Comparison of ENCODE assay signal across 9 cellular contexts in genomic region chr20:53162251-53162835, GRCh38.
DNase-seq lines count a peak whose midpoint lies in the region; ATAC-seq and TF ChIP-seq lines count a peak whose summit lies in the region.
"Had no signal": no experiment of that assay in that cellular context is flagged by ENCODE, and none has a peak within 500 bp of the region (broad histone marks: within the 10 kb centered on the region; RNA-seq: fewer than 3 reads in every experiment).

No MANE protein-coding gene starts in this region.

- TF ChIP-seq RAD21 in liver (IDR thresholded peaks at IDR 0.05) = peak in 1 of 2 donors; percentile 53

- H3K4me3 Mint-ChIP-seq in effector memory CD8-positive, alpha-beta T cell = no peak overlapping the region

- intact Hi-C loops in body of pancreas (cut with DNase I) = no loop called here

- ATAC-seq in body of pancreas (peak; percentile 85), GM21723 (IDR thresholded peaks at IDR 0.05; ENCODE audit: unreplicated experiment) (no peak)
- ATAC-seq in effector memory CD8-positive, alpha-beta T cell (replicated peaks) = no peak

- H3K27me3 Mint-ChIP-seq in effector memory CD8-positive, alpha-beta T cell = peaks cover 11 to 19% of the 10 kb centered on the region in 2 donors

- no peak overlapping the region for H3K9ac ChIP-seq in liver (ENCODE audit: low read depth in 1 of 2, low read length in 2 of 2)

- H3K9me3 ChIP-seq in body of pancreas (no peaks in the 10 kb centered on the region), liver (ENCODE audit: control insufficient read depth in 4 of 4, low read length in 3 of 4) (no peaks in the 10 kb centered on the region)
- H3K9me3 ChIP-seq: Peyer's patch had no signal

- no peak overlapping the region for H3K27ac Mint-ChIP-seq in effector memory CD8-positive, alpha-beta T cell

- H3K36me3 ChIP-seq in GM06990 (ENCODE audit: control insufficient read depth, insufficient read depth, low read length) (no peaks in the 10 kb centered on the region), body of pancreas (replicated peaks in 1 of 2; ENCODE audit: insufficient read depth in 1 of 2, low read depth in 2 of 2) (no peaks in the 10 kb centered on the region), liver (ENCODE audit: control insufficient read depth in 4 of 4, insufficient read depth in 3 of 4, low read depth in 1 of 4, low read length in 3 of 4) (no peaks in the 10 kb centered on the region)
- H3K36me3 ChIP-seq: Peyer's patch had no signal

- H3K27me3 ChIP-seq in GM06990 (replicated peaks; ENCODE audit: control insufficient read depth, insufficient read depth, low read length) (no peaks in the 10 kb centered on the region), body of pancreas (no peaks in the 10 kb centered on the region), liver (ENCODE audit: control insufficient read depth in 4 of 4, insufficient read depth in 4 of 4, low read length in 3 of 4) (no peaks in the 10 kb centered on the region)
- H3K27me3 ChIP-seq: Peyer's patch had no signal

- peak; percentile 56 for DNase-seq in GM06990 (ENCODE audit: extremely low read depth, insufficient read length)
- peak; percentile 65 for DNase-seq in NCI-H187 treated with DMSO at 0.1 percent for 48 hours (lab: John Stamatoyannopoulos, UW)
- DNase-seq in body of pancreas = peak; percentile 19 to 28 (median 23)
- DNase-seq in effector memory CD8-positive, alpha-beta T cell = no peak
- DNase-seq in activated gamma-delta T cell (lab: John Stamatoyannopoulos, UW) = no peak
- no peak for DNase-seq in GM20000 (ENCODE audit: low spot score)

- H3K4me3 ChIP-seq in GM06990 (replicated peaks; ENCODE audit: low read depth, low read length) (no peak overlapping the region), body of pancreas (no peak overlapping the region), liver (ENCODE audit: low read depth in 1 of 3, low read length in 3 of 3) (no peak overlapping the region)
- H3K4me3 ChIP-seq: Peyer's patch had no signal

- TF ChIP-seq CTCF in GM06990 (IDR thresholded peaks at IDR 0.05; ENCODE audit: insufficient read depth, low read length, poor library complexity, severe bottlenecking) = no peak
- peak in 4 of 7 experiments; percentile 26 to 45 (median 32) for TF ChIP-seq CTCF in body of pancreas (IDR thresholded peaks at IDR 0.05)
- TF ChIP-seq CTCF in liver (IDR thresholded peaks at IDR 0.05; ENCODE audit: low read depth, low read length, missing input control) = peak; percentile 35
- no peak for TF ChIP-seq CTCF in GM20000 (IDR thresholded peaks at IDR 0.05; ENCODE audit: extremely low read depth, missing control alignments)

- no peaks in the 10 kb centered on the region for H3K36me3 Mint-ChIP-seq in effector memory CD8-positive, alpha-beta T cell (ENCODE audit: insufficient read depth)

- TF ChIP-seq POLR2A in body of pancreas (IDR thresholded peaks at IDR 0.05) = peak in 1 of 3 donors; percentile 11

- H3K27ac ChIP-seq in body of pancreas (peak overlapping the region in 3 of 4 donors; percentile 10 to 65 (median 30)), liver (ENCODE audit: low read depth in 1 of 2, low read length in 2 of 2) (peak overlapping the region; percentile 57 to 59)
- H3K27ac ChIP-seq: Peyer's patch had no signal

- WGBS in body of pancreas, 2 donors = 30 to 36% methylated on average over 13 of the region's 13 CpGs
- 49% methylated on average over 13 of the region's 13 CpGs for WGBS in liver

- H3K4me1 Mint-ChIP-seq in effector memory CD8-positive, alpha-beta T cell (ENCODE audit: low read depth in 2 of 2) = peaks cover 0 to 6% of the 10 kb centered on the region in 2 donors

- no peaks in the 10 kb centered on the region for H3K4me1 ChIP-seq in body of pancreas
- peaks cover 0 to 14% (median 3%) of the 10 kb centered on the region in 4 donors for H3K4me1 ChIP-seq in liver (ENCODE audit: control insufficient read depth in 4 of 4, insufficient read depth in 4 of 4, low read length in 3 of 4)
- H3K4me1 ChIP-seq: Peyer's patch had no signal

- no peaks in the 10 kb centered on the region for H3K9me3 Mint-ChIP-seq in effector memory CD8-positive, alpha-beta T cell

TF ChIP-seq in liver, 16 proteins besides CTCF, POLR2A, EP300 and RAD21:
- TF ChIP-seq MAX (IDR thresholded peaks at IDR 0.05) (no peak), SP1 (IDR thresholded peaks at IDR 0.05) (peak; percentile 37), HNF4G (IDR thresholded peaks at IDR 0.05) (no peak), YY1 (IDR thresholded peaks at IDR 0.05) (peak; percentile 29), JUND (IDR thresholded peaks at IDR 0.05) (peak in 1 of 2 donors; percentile 59), NR2F2 (IDR thresholded peaks at IDR 0.05) (no peak), RXRA (IDR thresholded peaks at IDR 0.05) (peak; percentile 57 to 78)
- TF ChIP-seq, protein P1, sequence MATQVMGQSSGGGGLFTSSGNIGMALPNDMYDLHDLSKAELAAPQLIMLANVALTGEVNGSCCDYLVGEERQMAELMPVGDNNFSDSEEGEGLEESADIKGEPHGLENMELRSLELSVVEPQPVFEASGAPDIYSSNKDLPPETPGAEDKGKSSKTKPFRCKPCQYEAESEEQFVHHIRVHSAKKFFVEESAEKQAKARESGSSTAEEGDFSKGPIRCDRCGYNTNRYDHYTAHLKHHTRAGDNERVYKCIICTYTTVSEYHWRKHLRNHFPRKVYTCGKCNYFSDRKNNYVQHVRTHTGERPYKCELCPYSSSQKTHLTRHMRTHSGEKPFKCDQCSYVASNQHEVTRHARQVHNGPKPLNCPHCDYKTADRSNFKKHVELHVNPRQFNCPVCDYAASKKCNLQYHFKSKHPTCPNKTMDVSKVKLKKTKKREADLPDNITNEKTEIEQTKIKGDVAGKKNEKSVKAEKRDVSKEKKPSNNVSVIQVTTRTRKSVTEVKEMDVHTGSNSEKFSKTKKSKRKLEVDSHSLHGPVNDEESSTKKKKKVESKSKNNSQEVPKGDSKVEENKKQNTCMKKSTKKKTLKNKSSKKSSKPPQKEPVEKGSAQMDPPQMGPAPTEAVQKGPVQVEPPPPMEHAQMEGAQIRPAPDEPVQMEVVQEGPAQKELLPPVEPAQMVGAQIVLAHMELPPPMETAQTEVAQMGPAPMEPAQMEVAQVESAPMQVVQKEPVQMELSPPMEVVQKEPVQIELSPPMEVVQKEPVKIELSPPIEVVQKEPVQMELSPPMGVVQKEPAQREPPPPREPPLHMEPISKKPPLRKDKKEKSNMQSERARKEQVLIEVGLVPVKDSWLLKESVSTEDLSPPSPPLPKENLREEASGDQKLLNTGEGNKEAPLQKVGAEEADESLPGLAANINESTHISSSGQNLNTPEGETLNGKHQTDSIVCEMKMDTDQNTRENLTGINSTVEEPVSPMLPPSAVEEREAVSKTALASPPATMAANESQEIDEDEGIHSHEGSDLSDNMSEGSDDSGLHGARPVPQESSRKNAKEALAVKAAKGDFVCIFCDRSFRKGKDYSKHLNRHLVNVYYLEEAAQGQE (IDR thresholded peaks at IDR 0.05) = no peak
- TF ChIP-seq, protein P2, sequence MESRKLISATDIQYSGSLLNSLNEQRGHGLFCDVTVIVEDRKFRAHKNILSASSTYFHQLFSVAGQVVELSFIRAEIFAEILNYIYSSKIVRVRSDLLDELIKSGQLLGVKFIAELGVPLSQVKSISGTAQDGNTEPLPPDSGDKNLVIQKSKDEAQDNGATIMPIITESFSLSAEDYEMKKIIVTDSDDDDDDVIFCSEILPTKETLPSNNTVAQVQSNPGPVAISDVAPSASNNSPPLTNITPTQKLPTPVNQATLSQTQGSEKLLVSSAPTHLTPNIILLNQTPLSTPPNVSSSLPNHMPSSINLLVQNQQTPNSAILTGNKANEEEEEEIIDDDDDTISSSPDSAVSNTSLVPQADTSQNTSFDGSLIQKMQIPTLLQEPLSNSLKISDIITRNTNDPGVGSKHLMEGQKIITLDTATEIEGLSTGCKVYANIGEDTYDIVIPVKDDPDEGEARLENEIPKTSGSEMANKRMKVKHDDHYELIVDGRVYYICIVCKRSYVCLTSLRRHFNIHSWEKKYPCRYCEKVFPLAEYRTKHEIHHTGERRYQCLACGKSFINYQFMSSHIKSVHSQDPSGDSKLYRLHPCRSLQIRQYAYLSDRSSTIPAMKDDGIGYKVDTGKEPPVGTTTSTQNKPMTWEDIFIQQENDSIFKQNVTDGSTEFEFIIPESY (IDR thresholded peaks at IDR 0.05) = no peak

Comparison
In these comparisons a context has a peak if more than half of its experiments do, and no peak if none do; other contexts are left out.
1. DNase-seq: peak in GM06990 (single experiment), NCI-H187 treated with DMSO at 0.1 percent for 48 hours (single experiment) and body of pancreas (4 of 4); none in effector memory CD8-positive, alpha-beta T cell (0 of 3), activated gamma-delta T cell (single experiment) and GM20000 (single experiment).
2. CTCF ChIP-seq: peak in body of pancreas (4 of 7) and liver (single experiment); none in GM06990 (single experiment) and GM20000 (single experiment).